Comparison of ENCODE assay signal across 22 cellular contexts in genomic region chr21:23951251-23951650, GRCh38.
DNase-seq lines count a peak whose midpoint lies in the region; ATAC-seq and TF ChIP-seq lines count a peak whose summit lies in the region.
"Had no signal": no experiment of that assay in that cellular context is flagged by ENCODE, and none has a peak within 500 bp of the region (broad histone marks: within the 10 kb centered on the region; RNA-seq: fewer than 3 reads in every experiment).

No MANE protein-coding gene starts in this region.

- H3K4me2 ChIP-seq in PC-3 (ENCODE audit: low read length): peak overlapping the region; percentile 20

- H3K9me2 ChIP-seq in PC-3 (replicated peaks; ENCODE audit: low read length): no peaks in the 10 kb centered on the region

- H3K9me3 ChIP-seq in PC-3 (ENCODE audit: low read length): no peaks in the 10 kb centered on the region
- H3K9me3 ChIP-seq: HAP-1, left lung, ovary, thoracic aorta had no signal

- peak overlapping the region; percentile 84 for H3K27ac ChIP-seq in PC-3 (ENCODE audit: low read length)
- H3K27ac ChIP-seq in brain microvascular endothelial cell: no peak overlapping the region
- H3K27ac ChIP-seq: left lung, ovary, RWPE1, SJSA1, thoracic aorta had no signal

- peak; percentile 95 for ATAC-seq in PC-3
- no peak for ATAC-seq in GM18867 (IDR thresholded peaks at IDR 0.05; ENCODE audit: unreplicated experiment)
- ATAC-seq in GM18498 (IDR thresholded peaks at IDR 0.05; ENCODE audit: unreplicated experiment): no peak
- ATAC-seq: left lung; stimulated activated naive CD8-positive, alpha-beta T cell treated with anti-CD3 and anti-CD28 coated beads, Interleukin-15, amount 100 ng/mL, for 72 hours had no signal

- intact Hi-C loops in PC-3 (cut with micrococcal nuclease): loop anchor here (1.0 to 2.0 kb wide), 3 partner anchors 60 to 115 kb away; no protein-coding TSS in a partner anchor

- H3K79me2 ChIP-seq in PC-3 (ENCODE audit: low read length): no peaks in the 10 kb centered on the region

- no peak overlapping the region for H3K4me3 ChIP-seq in PC-3 (ENCODE audit: low read length)
- no peak overlapping the region for H3K4me3 ChIP-seq in brain microvascular endothelial cell (ENCODE audit: low read depth, low read length)
- no peak overlapping the region for H3K4me3 ChIP-seq in skeletal muscle cell (ENCODE audit: low read depth, low read length)
- H3K4me3 ChIP-seq: HAP-1, left lung, ovary, SJSA1, thoracic aorta had no signal

- H4K20me1 ChIP-seq in PC-3 (ENCODE audit: low read length): no peaks in the 10 kb centered on the region

- CTCF ChIA-PET in PC-3 (lab: Charles Lee): no interaction called here

- peak overlapping the region; percentile 47; the same call in 1 of the 2 replicates for H3K9ac ChIP-seq in PC-3 (ENCODE audit: low read length)

- in situ Hi-C loops in Caki2 (cut with HindIII; ENCODE audit: low pct_unique_long_range_greater_than_20kb, low sequenced_read_pairs): no loop called here
- in situ Hi-C loops in brain microvascular endothelial cell (cut with HindIII; ENCODE audit: low pct_ligation_motif_present, low sequenced_read_pairs): no loop called here

- TF ChIP-seq CTCF in PC-3 (conservative IDR thresholded peaks at IDR 0.05; ENCODE audit: low read depth, low read length) (no peak), brain microvascular endothelial cell (IDR thresholded peaks at IDR 0.05; ENCODE audit: low read depth, low read length, missing control alignments) (no peak)

- H3K27me3 ChIP-seq in PC-3 (ENCODE audit: low read length) (no peaks in the 10 kb centered on the region), brain microvascular endothelial cell (replicated peaks) (no peaks in the 10 kb centered on the region)
- H3K27me3 ChIP-seq: left lung, ovary, SJSA1 had no signal

- BruUV-seq in PC-3 (replicated peaks; lab: Mats Ljungman, UMichigan): no TSS peak

- H3K36me3 ChIP-seq in PC-3 (ENCODE audit: low read depth, low read length) (no peaks in the 10 kb centered on the region), brain microvascular endothelial cell (replicated peaks) (no peaks in the 10 kb centered on the region)
- H3K36me3 ChIP-seq: HAP-1, left lung, ovary, SJSA1, thoracic aorta had no signal

- no peak overlapping the region for H2AFZ ChIP-seq in PC-3 (ENCODE audit: low read length)

- peak; percentile 42 for DNase-seq in Caki2 (ENCODE audit: low read depth)
- peak; percentile 90 for DNase-seq in PC-3
- DNase-seq in brain microvascular endothelial cell: peak; percentile 3
- DNase-seq in skeletal muscle cell (ENCODE audit: low read depth): peak; percentile 52
- DNase-seq in activated CD4-positive, CD25-positive, alpha-beta regulatory T cell (lab: John Stamatoyannopoulos, UW): no peak
- DNase-seq: activated B cell treated with CpG ODN at 0.5 μM for 24 hours; activated CD4-positive, alpha-beta T cell treated with anti-CD3 and anti-CD28 coated beads, Interleukin-2, amount 50 U/mL, for 48 hours; activated naive CD4-positive, alpha-beta T cell treated with Interleukin-2 at 50 U/mL for 16 hours; DMS153; left lung; NCI-H1694 treated with DMSO at 0.1 percent for 48 hours; NCI-H446 treated with DMSO at 0.1 percent for 48 hours; NCI-H82; ovary; stimulated activated CD4-positive, alpha-beta T cell treated with anti-CD3 and anti-CD28 coated beads, Interleukin-1b, Interleukin-23, amount 100 ng/mL, for 48 hours; stimulated activated naive CD8-positive, alpha-beta T cell treated with anti-CD3 and anti-CD28 coated beads, Interleukin-15, amount 100 ng/mL, for 72 hours had no signal

- POLR2A ChIA-PET in PC-3 (lab: Charles Lee; ENCODE audit: unreplicated experiment): no interaction called here

- H3K4me1 ChIP-seq in PC-3 (ENCODE audit: insufficient read depth, low read length): peaks cover 27% of the 10 kb centered on the region
- H3K4me1 ChIP-seq: HAP-1, left lung, SJSA1 had no signal

- no peaks in the 10 kb centered on the region for H3F3A ChIP-seq in PC-3 (ENCODE audit: low read length, unreplicated experiment)

Comparison
In these comparisons a context has a peak if more than half of its experiments do, and no peak if none do; other contexts are left out.
1. DNase-seq: peak in Caki2 (single experiment), PC-3 (single experiment), brain microvascular endothelial cell (single experiment) and skeletal muscle cell (single experiment); none in activated CD4-positive, CD25-positive, alpha-beta regulatory T cell (0 of 4).